In genomic region chr6:144347447-144347758, GRCh38 we compare ENCODE assay signal across 10 cellular contexts.
DNase-seq lines count a peak whose midpoint lies in the region; ATAC-seq lines count a peak whose summit lies in the region.
"Had no signal": no experiment of that assay in that cellular context is flagged by ENCODE, and none has a peak within 500 bp of the region (broad histone marks: within the 10 kb centered on the region; RNA-seq: fewer than 3 reads in every experiment).

No MANE protein-coding gene starts in this region.

- ATAC-seq in T-cell (replicated peaks in 1 of 4), result no peak
- ATAC-seq in stimulated activated naive CD8-positive, alpha-beta T cell treated with anti-CD3 and anti-CD28 coated beads, Interleukin-15, amount 100 ng/mL, for 72 hours, result no peak
- ATAC-seq in HG02884 (IDR thresholded peaks at IDR 0.05; ENCODE audit: unreplicated experiment), result no peak

- no peak for DNase-seq in activated naive CD4-positive, alpha-beta T cell treated with anti-CD3 and anti-CD28 coated beads for 36 hours
- no peak for DNase-seq in activated naive CD4-positive, alpha-beta T cell treated with anti-CD3 and anti-CD28 coated beads, Interleukin-2, amount 50 U/mL, for 16 hours
- no peak for DNase-seq in T-cell
- no peak for DNase-seq in stimulated activated naive CD8-positive, alpha-beta T cell treated with anti-CD3 and anti-CD28 coated beads, Interleukin-15, amount 100 ng/mL, for 72 hours
- no peak for DNase-seq in RPMI8226
- DNase-seq in SIG-M5 (lab: John Stamatoyannopoulos, UW), result no peak
- DNase-seq: colonic mucosa, NCI-H1694 treated with DMSO at 0.1 percent for 48 hours had no signal

- H3K9me3 ChIP-seq in esophagus (ENCODE audit: control insufficient read depth in 2 of 2, insufficient read depth in 1 of 2, low read depth in 1 of 2, low read length in 1 of 2), result no peaks in the 10 kb centered on the region
- H3K9me3 ChIP-seq: colonic mucosa had no signal

- no peaks in the 10 kb centered on the region for H3K9me3 Mint-ChIP-seq in activated naive CD4-positive, alpha-beta T cell treated with anti-CD3 and anti-CD28 coated beads for 36 hours
- peaks cover 0 to 4% (median 0%) of the 10 kb centered on the region in 3 donors for H3K9me3 Mint-ChIP-seq in T-cell
- peaks cover 0 to 5% of the 10 kb centered on the region in 2 donors for H3K9me3 Mint-ChIP-seq in stimulated activated naive CD8-positive, alpha-beta T cell treated with anti-CD3 and anti-CD28 coated beads, Interleukin-15, amount 100 ng/mL, for 72 hours

- no peak overlapping the region for H3K4me3 ChIP-seq in esophagus (ENCODE audit: low read depth in 1 of 2, low read length in 2 of 2)
- H3K4me3 ChIP-seq: colonic mucosa had no signal

- CTCF ChIA-PET in activated naive CD4-positive, alpha-beta T cell treated with anti-CD3 and anti-CD28 coated beads for 36 hours (lab: Charles Lee), result interaction anchor here (0.6 to 1.2 kb wide), 2 partner anchors 10 to 232 kb away, joined by 3 to 4 read pairs; no protein-coding TSS in a partner anchor
- CTCF ChIA-PET in T-cell (lab: Charles Lee), result interaction anchor here in 1 of 2 donors (1.7 kb wide), 1 partner anchor 62 kb away, joined by 3 read pairs; no protein-coding TSS in a partner anchor

- H3K27me3 Mint-ChIP-seq in activated naive CD4-positive, alpha-beta T cell treated with anti-CD3 and anti-CD28 coated beads for 36 hours (ENCODE audit: low read depth), result no peaks in the 10 kb centered on the region
- H3K27me3 Mint-ChIP-seq in T-cell, result no peaks in the 10 kb centered on the region
- no peaks in the 10 kb centered on the region for H3K27me3 Mint-ChIP-seq in stimulated activated naive CD8-positive, alpha-beta T cell treated with anti-CD3 and anti-CD28 coated beads, Interleukin-15, amount 100 ng/mL, for 72 hours

- H3K4me1 Mint-ChIP-seq in activated naive CD4-positive, alpha-beta T cell treated with anti-CD3 and anti-CD28 coated beads for 36 hours (ENCODE audit: low read depth), result peaks cover 77% of the 10 kb centered on the region
- H3K4me1 Mint-ChIP-seq in T-cell, result peaks cover 89 to 90% (median 90%) of the 10 kb centered on the region in 3 donors
- peaks cover 91% of the 10 kb centered on the region for H3K4me1 Mint-ChIP-seq in stimulated activated naive CD8-positive, alpha-beta T cell treated with anti-CD3 and anti-CD28 coated beads, Interleukin-15, amount 100 ng/mL, for 72 hours

- POLR2A ChIA-PET in T-cell (lab: Charles Lee), result interaction anchor here in 1 of 2 donors (0.6 kb wide), 1 partner anchor 174 kb away, joined by 6 read pairs; no protein-coding TSS in a partner anchor

- peak overlapping the region; percentile 0 to 14 for H3K27ac ChIP-seq in esophagus (ENCODE audit: low read depth in 2 of 2, low read length in 1 of 2)
- H3K27ac ChIP-seq: colonic mucosa had no signal

- H3K36me3 ChIP-seq in esophagus (ENCODE audit: control insufficient read depth in 2 of 2, insufficient read depth in 2 of 2, low read length in 1 of 2), result no peaks in the 10 kb centered on the region
- H3K36me3 ChIP-seq: colonic mucosa had no signal

- peak overlapping the region; percentile 59 for H3K27ac Mint-ChIP-seq in activated naive CD4-positive, alpha-beta T cell treated with anti-CD3 and anti-CD28 coated beads for 36 hours
- H3K27ac Mint-ChIP-seq in T-cell, result peak overlapping the region; percentile 91 to 96
- H3K27ac Mint-ChIP-seq in stimulated activated naive CD8-positive, alpha-beta T cell treated with anti-CD3 and anti-CD28 coated beads, Interleukin-15, amount 100 ng/mL, for 72 hours, result peak overlapping the region; percentile 50 to 57

- intact Hi-C loops in activated naive CD4-positive, alpha-beta T cell treated with anti-CD3 and anti-CD28 coated beads for 36 hours (cut with micrococcal nuclease), result loop anchor here (5.0 to 10.0 kb wide), 3 partner anchors 800 to 1780 kb away; partner anchors contain the start of gene SHPRH

- peaks cover 5 to 11% of the 10 kb centered on the region in 2 donors for H3K4me1 ChIP-seq in esophagus (ENCODE audit: control insufficient read depth in 2 of 2, insufficient read depth in 2 of 2, low read length in 1 of 2)
- H3K4me1 ChIP-seq: colonic mucosa had no signal

- H3K27me3 ChIP-seq in esophagus (ENCODE audit: control insufficient read depth in 1 of 2, insufficient read depth in 2 of 2, low read length in 2 of 2), result no peaks in the 10 kb centered on the region
- H3K27me3 ChIP-seq: colonic mucosa had no signal

- no peak overlapping the region for H3K4me3 Mint-ChIP-seq in activated naive CD4-positive, alpha-beta T cell treated with anti-CD3 and anti-CD28 coated beads for 36 hours
- peak overlapping the region; percentile 66 to 80 (median 76) for H3K4me3 Mint-ChIP-seq in T-cell
- H3K4me3 Mint-ChIP-seq in stimulated activated naive CD8-positive, alpha-beta T cell treated with anti-CD3 and anti-CD28 coated beads, Interleukin-15, amount 100 ng/mL, for 72 hours, result peak overlapping the region; percentile 78 to 79

- H3K36me3 Mint-ChIP-seq in activated naive CD4-positive, alpha-beta T cell treated with anti-CD3 and anti-CD28 coated beads for 36 hours (ENCODE audit: low read depth), result peaks cover 7% of the 10 kb centered on the region
- peaks cover 19% of the 10 kb centered on the region for H3K36me3 Mint-ChIP-seq in T-cell
